8 cellular contexts compared by ENCODE assay signal in genomic region chr20:57498425-57499400, GRCh38. TPM values are rescaled to one million over a fixed set of nuclear protein-coding genes. Genes with fewer than 3 reads are reported as not detected.
DNase-seq lines count a peak whose midpoint lies in the region; ATAC-seq and TF ChIP-seq lines count a peak whose summit lies in the region.

No MANE protein-coding gene starts in this region.

- peak; percentile 91 for ATAC-seq in stimulated activated naive CD8-positive, alpha-beta T cell treated with anti-CD3 and anti-CD28 coated beads, Interleukin-15, amount 100 ng/mL, for 72 hours

- DNase-seq in AML-193 (lab: John Stamatoyannopoulos, UW), result peak; percentile 30 to 40
- DNase-seq in NCI-H1105 treated with DMSO at 0.1 percent for 48 hours (lab: John Stamatoyannopoulos, UW), result peak; percentile 56
- DNase-seq in activated CD4-positive, alpha-beta T cell treated with anti-CD3 and anti-CD28 coated beads, Interleukin-2, amount 10 ng/mL, durations not matched to agents 7 days and 5 days, result peak; percentile 49
- DNase-seq in iPS-NIHi7 (ENCODE audit: extremely low spot score), result peak; percentile 53
- peak in 1 of 2 donors; percentile 37 for DNase-seq in stimulated activated naive CD8-positive, alpha-beta T cell treated with anti-CD3 and anti-CD28 coated beads, Interleukin-15, amount 100 ng/mL, for 72 hours
- no peak for DNase-seq in GM19238 (ENCODE audit: insufficient read length, low spot score)
- no peak for DNase-seq in NCI-H1930 (lab: John Stamatoyannopoulos, UW)

- H3K4me1 Mint-ChIP-seq in activated CD4-positive, alpha-beta T cell treated with anti-CD3 and anti-CD28 coated beads, Interleukin-2, amount 10 ng/mL, durations not matched to agents 7 days and 5 days, result peaks cover 14% of the 10 kb centered on the region
- H3K4me1 Mint-ChIP-seq in stimulated activated naive CD8-positive, alpha-beta T cell treated with anti-CD3 and anti-CD28 coated beads, Interleukin-15, amount 100 ng/mL, for 72 hours, result peaks cover 12% of the 10 kb centered on the region

- POLR2A ChIA-PET in activated CD4-positive, alpha-beta T cell treated with anti-CD3 and anti-CD28 coated beads, Interleukin-2, amount 10 ng/mL, durations not matched to agents 7 days and 5 days (lab: Charles Lee), result no interaction called here

- no peak overlapping the region for H3K27ac Mint-ChIP-seq in activated CD4-positive, alpha-beta T cell treated with anti-CD3 and anti-CD28 coated beads, Interleukin-2, amount 10 ng/mL, durations not matched to agents 7 days and 5 days
- no peak overlapping the region for H3K27ac Mint-ChIP-seq in stimulated activated naive CD8-positive, alpha-beta T cell treated with anti-CD3 and anti-CD28 coated beads, Interleukin-15, amount 100 ng/mL, for 72 hours

- H3K27me3 Mint-ChIP-seq in activated CD4-positive, alpha-beta T cell treated with anti-CD3 and anti-CD28 coated beads, Interleukin-2, amount 10 ng/mL, durations not matched to agents 7 days and 5 days, result peaks cover 51% of the 10 kb centered on the region
- H3K27me3 Mint-ChIP-seq in stimulated activated naive CD8-positive, alpha-beta T cell treated with anti-CD3 and anti-CD28 coated beads, Interleukin-15, amount 100 ng/mL, for 72 hours, result peaks cover 64% of the 10 kb centered on the region

- CTCF ChIA-PET in activated CD4-positive, alpha-beta T cell treated with anti-CD3 and anti-CD28 coated beads, Interleukin-2, amount 10 ng/mL, durations not matched to agents 7 days and 5 days (lab: Charles Lee), result no interaction called here

- peak; percentile 71 for TF ChIP-seq CTCF in GM12873 (IDR thresholded peaks at IDR 0.05; ENCODE audit: insufficient read depth, low read depth, low read length, missing control alignments)

- H3K36me3 Mint-ChIP-seq in activated CD4-positive, alpha-beta T cell treated with anti-CD3 and anti-CD28 coated beads, Interleukin-2, amount 10 ng/mL, durations not matched to agents 7 days and 5 days (ENCODE audit: low read depth), result no peaks in the 10 kb centered on the region

- H3K4me3 Mint-ChIP-seq in activated CD4-positive, alpha-beta T cell treated with anti-CD3 and anti-CD28 coated beads, Interleukin-2, amount 10 ng/mL, durations not matched to agents 7 days and 5 days, result no peak overlapping the region
- no peak overlapping the region for H3K4me3 Mint-ChIP-seq in stimulated activated naive CD8-positive, alpha-beta T cell treated with anti-CD3 and anti-CD28 coated beads, Interleukin-15, amount 100 ng/mL, for 72 hours

- no peaks in the 10 kb centered on the region for H3K9me3 Mint-ChIP-seq in activated CD4-positive, alpha-beta T cell treated with anti-CD3 and anti-CD28 coated beads, Interleukin-2, amount 10 ng/mL, durations not matched to agents 7 days and 5 days
- no peaks in the 10 kb centered on the region for H3K9me3 Mint-ChIP-seq in stimulated activated naive CD8-positive, alpha-beta T cell treated with anti-CD3 and anti-CD28 coated beads, Interleukin-15, amount 100 ng/mL, for 72 hours

RNA-seq across cellular contexts. Expression of gene CTCFL, which starts 26.2 kb away (rescaled TPM):
- not detected for total RNA-seq in activated CD4-positive, alpha-beta T cell treated with anti-CD3 and anti-CD28 coated beads, Interleukin-2, amount 10 ng/mL, durations not matched to agents 7 days and 5 days

Comparison
In these comparisons a context has a peak if more than half of its experiments do, and no peak if none do; other contexts are left out.
1. DNase-seq: peak in AML-193 (2 of 2), NCI-H1105 treated with DMSO at 0.1 percent for 48 hours (single experiment), activated CD4-positive, alpha-beta T cell treated with anti-CD3 and anti-CD28 coated beads, Interleukin-2, amount 10 ng/mL, durations not matched to agents 7 days and 5 days (single experiment) and iPS-NIHi7 (single experiment); none in GM19238 (single experiment) and NCI-H1930 (0 of 2).